In genomic region chr15:50813089-50813488, GRCh38 we compare ENCODE assay signal across 29 cellular contexts.
"Had no signal": no experiment of that assay in that cellular context is flagged by ENCODE, and none has a peak within 500 bp of the region (broad histone marks: within the 10 kb centered on the region; RNA-seq: fewer than 3 reads in every experiment).

No MANE protein-coding gene starts in this region.

- H3K27me3 ChIP-seq: left lung, ovary, right atrium auricular region, right lobe of liver, thyroid gland, transverse colon, upper lobe of left lung, vagina had no signal

- H3K36me3 Mint-ChIP-seq: immature natural killer cell; naive thymus-derived CD8-positive, alpha-beta T cell; stimulated activated memory B cell treated with anti-CD40 and anti-IgM and Interleukin-4, amounts not matched to agents 10 μg/mL and 1 μg/mL and 100 μg/mL, for 72 hours had no signal

- H3K27me3 Mint-ChIP-seq: progenitor cell of endocrine pancreas; stimulated activated memory B cell treated with anti-CD40 and anti-IgM and Interleukin-4, amounts not matched to agents 10 μg/mL and 1 μg/mL and 100 μg/mL, for 72 hours had no signal

- FAIRE-seq: islet of Langerhans, kidney had no signal

- H3K9me3 Mint-ChIP-seq: immature natural killer cell; naive thymus-derived CD8-positive, alpha-beta T cell; nephron; neural crest cell; stimulated activated memory B cell treated with anti-CD40 and anti-IgM and Interleukin-4, amounts not matched to agents 10 μg/mL and 1 μg/mL and 100 μg/mL, for 72 hours; stimulated activated naive CD8-positive, alpha-beta T cell treated with anti-CD3 and anti-CD28 coated beads, Interleukin-15, amount 100 ng/mL, for 72 hours had no signal

- H3K27ac ChIP-seq: left lung, lower lobe of right lung, ovary, right atrium auricular region, right lobe of liver, thyroid gland, transverse colon, upper lobe of left lung, vagina had no signal

- H3K36me3 ChIP-seq: left lung, lower lobe of right lung, ovary, right atrium auricular region, right lobe of liver, thyroid gland, transverse colon, upper lobe of left lung, vagina had no signal

- H3K9me3 ChIP-seq: left lung, lower lobe of right lung, ovary, right atrium auricular region, right lobe of liver, thyroid gland, transverse colon, upper lobe of left lung, vagina had no signal

- H3K4me1 ChIP-seq: left lung, lower lobe of right lung, right atrium auricular region, right lobe of liver, thyroid gland, upper lobe of left lung, vagina had no signal

- H3K4me3 Mint-ChIP-seq: immature natural killer cell; naive thymus-derived CD8-positive, alpha-beta T cell; nephron; neural crest cell; stimulated activated memory B cell treated with anti-CD40 and anti-IgM and Interleukin-4, amounts not matched to agents 10 μg/mL and 1 μg/mL and 100 μg/mL, for 72 hours; stimulated activated naive CD8-positive, alpha-beta T cell treated with anti-CD3 and anti-CD28 coated beads, Interleukin-15, amount 100 ng/mL, for 72 hours had no signal

- ATAC-seq: left colon; left lung; lower lobe of right lung; naive thymus-derived CD8-positive, alpha-beta T cell; right lobe of liver; stimulated activated memory B cell treated with anti-CD40 and anti-IgM and Interleukin-4, amounts not matched to agents 10 μg/mL and 1 μg/mL and 100 μg/mL, for 72 hours; stimulated activated naive CD8-positive, alpha-beta T cell treated with anti-CD3 and anti-CD28 coated beads, Interleukin-15, amount 100 ng/mL, for 72 hours had no signal

- H3K4me1 Mint-ChIP-seq: immature natural killer cell; naive thymus-derived CD8-positive, alpha-beta T cell; nephron; stimulated activated memory B cell treated with anti-CD40 and anti-IgM and Interleukin-4, amounts not matched to agents 10 μg/mL and 1 μg/mL and 100 μg/mL, for 72 hours; stimulated activated naive CD8-positive, alpha-beta T cell treated with anti-CD3 and anti-CD28 coated beads, Interleukin-15, amount 100 ng/mL, for 72 hours had no signal

- H3K4me2 ChIP-seq: smooth muscle cell had no signal

- H3K27ac Mint-ChIP-seq: immature natural killer cell; naive thymus-derived CD8-positive, alpha-beta T cell; progenitor cell of endocrine pancreas; stimulated activated memory B cell treated with anti-CD40 and anti-IgM and Interleukin-4, amounts not matched to agents 10 μg/mL and 1 μg/mL and 100 μg/mL, for 72 hours; stimulated activated naive CD8-positive, alpha-beta T cell treated with anti-CD3 and anti-CD28 coated beads, Interleukin-15, amount 100 ng/mL, for 72 hours had no signal

- DNase-seq: hypothalamus; immature natural killer cell; kidney; left colon; left lung; lower lobe of right lung; mammary epithelial cell; mesenchymal stem cell; naive thymus-derived CD8-positive, alpha-beta T cell; ovary; right lobe of liver; stimulated activated CD4-positive, alpha-beta T cell treated with anti-CD3 and anti-CD28 coated beads, Interleukin-1b, Interleukin-23, amount 100 ng/mL, for 48 hours; stimulated activated CD4-positive, alpha-beta T cell treated with anti-CD3 and anti-CD28 coated beads, Interleukin-2, amount 100 ng/mL, for 48 hours; stimulated activated CD4-positive, alpha-beta T cell treated with anti-CD3 and anti-CD28 coated beads, Interleukin-4, amount 100 ng/mL, for 4 hours; stimulated activated CD8-positive, alpha-beta memory T cell treated with anti-CD3 and anti-CD28 coated beads, Interleukin-4, amount 100 ng/mL, for 48 hours; stimulated activated naive CD4-positive, alpha-beta T cell treated with Interleukin-2 at 50 U/mL for 16 hours; stimulated activated naive CD8-positive, alpha-beta T cell treated with anti-CD3 and anti-CD28 coated beads, Interleukin-15, amount 100 ng/mL, for 72 hours; substantia nigra; thyroid gland; transverse colon; upper lobe of left lung had no signal

- H3K4me3 ChIP-seq: left lung, lower lobe of right lung, ovary, right atrium auricular region, right lobe of liver, smooth muscle cell, thyroid gland, transverse colon, upper lobe of left lung, vagina had no signal
